In the genomic region with DNA sequence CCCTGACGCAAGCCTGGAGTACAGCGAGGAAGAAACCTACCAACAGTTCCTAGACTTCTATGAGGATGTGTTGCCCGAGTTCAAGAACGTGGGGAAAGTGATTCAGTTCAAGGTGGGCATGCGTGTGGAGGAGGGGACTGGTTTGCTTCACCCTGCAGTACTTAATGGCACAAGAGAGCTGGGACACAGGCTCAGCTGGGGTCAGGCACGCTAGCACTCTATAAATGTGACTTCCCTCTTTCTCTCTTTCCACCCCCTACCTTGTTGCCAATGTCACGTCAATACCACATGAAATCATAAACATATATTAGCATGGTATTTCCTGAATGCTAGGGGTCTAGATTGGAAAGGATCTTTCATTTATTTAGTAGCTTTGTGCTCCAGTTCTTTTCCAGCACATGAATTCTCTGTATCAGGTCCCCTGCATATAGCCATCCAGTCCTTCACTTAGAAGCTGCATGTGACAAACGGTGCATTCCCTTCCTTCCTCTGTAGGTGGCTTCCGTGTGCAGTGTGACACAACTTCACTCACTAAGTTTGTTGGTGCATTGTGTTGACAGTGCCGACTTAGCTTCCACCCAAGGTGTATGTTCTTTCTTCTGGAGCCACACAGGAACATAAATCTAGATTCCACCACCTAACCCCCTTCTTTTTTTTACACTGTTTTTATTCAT, we compare ENCODE assay signal across 9 cellular contexts. TPM values are rescaled to one million over a fixed set of nuclear protein-coding genes. Genes with fewer than 3 reads are reported as not detected.
DNase-seq lines count a peak whose midpoint lies in the region; ATAC-seq and TF ChIP-seq lines count a peak whose summit lies in the region.
"Had no signal": no experiment of that assay in that cellular context is flagged by ENCODE, and none has a peak within 500 bp of the region (broad histone marks: within the 10 kb centered on the region; RNA-seq: fewer than 3 reads in every experiment).

No MANE protein-coding gene starts in this region.

- H3K9me3 ChIP-seq in cardiac muscle cell (ENCODE audit: low read depth) = no peaks in the 10 kb centered on the region
- no peaks in the 10 kb centered on the region for H3K9me3 ChIP-seq in right atrium auricular region
- no peaks in the 10 kb centered on the region for H3K9me3 ChIP-seq in OCI-LY3 (ENCODE audit: insufficient read depth, low read length)

- ATAC-seq in HG02571 (IDR thresholded peaks at IDR 0.05; ENCODE audit: unreplicated experiment) = peak; percentile 83
- ATAC-seq in naive thymus-derived CD8-positive, alpha-beta T cell = peak; percentile 59 to 82
- ATAC-seq in GM21737 (IDR thresholded peaks at IDR 0.05; ENCODE audit: unreplicated experiment) = no peak

- H4K20me1 ChIP-seq in OCI-LY3 (ENCODE audit: insufficient read depth, low read length) = no peaks in the 10 kb centered on the region

- no peaks in the 10 kb centered on the region for H3K27me3 Mint-ChIP-seq in chondrocyte (ENCODE audit: low read depth)
- no peaks in the 10 kb centered on the region for H3K27me3 Mint-ChIP-seq in naive thymus-derived CD8-positive, alpha-beta T cell

- H3K4me1 ChIP-seq in cardiac muscle cell (ENCODE audit: low read depth) = peaks cover 19% of the 10 kb centered on the region
- no peaks in the 10 kb centered on the region for H3K4me1 ChIP-seq in right atrium auricular region
- peaks cover 9% of the 10 kb centered on the region; the same call in 1 of the 2 replicates for H3K4me1 ChIP-seq in OCI-LY3 (ENCODE audit: low read length)

- no peaks in the 10 kb centered on the region for H3K27me3 ChIP-seq in cardiac muscle cell
- H3K27me3 ChIP-seq in right atrium auricular region = no peaks in the 10 kb centered on the region
- no peaks in the 10 kb centered on the region for H3K27me3 ChIP-seq in OCI-LY3 (ENCODE audit: low read depth, low read length)

- no peak overlapping the region for H3K4me3 Mint-ChIP-seq in chondrocyte (ENCODE audit: unreplicated experiment)
- peak overlapping the region in 5 of 10 donors; percentile 4 to 43 (median 19) for H3K4me3 Mint-ChIP-seq in naive thymus-derived CD8-positive, alpha-beta T cell

- no peaks in the 10 kb centered on the region for H3K79me2 ChIP-seq in OCI-LY3 (ENCODE audit: low read length)

- H3K9ac ChIP-seq in OCI-LY3 (ENCODE audit: low read length) = no peak overlapping the region

- H3K9me3 Mint-ChIP-seq in chondrocyte (ENCODE audit: low read depth) = no peaks in the 10 kb centered on the region
- no peaks in the 10 kb centered on the region for H3K9me3 Mint-ChIP-seq in naive thymus-derived CD8-positive, alpha-beta T cell

- TF ChIP-seq CTCF in cardiac muscle cell (IDR thresholded peaks at IDR 0.05; ENCODE audit: low read depth, low read length) = peak; percentile 32
- TF ChIP-seq CTCF in right atrium auricular region (IDR thresholded peaks at IDR 0.05) = peak in 1 of 2 donors; percentile 38
- TF ChIP-seq CTCF in OCI-LY3 (IDR thresholded peaks at IDR 0.05; ENCODE audit: low read depth, low read length) = peak; percentile 54
- TF ChIP-seq CTCF in chondrocyte (IDR thresholded peaks at IDR 0.05) = peak; percentile 72

- H3K4me1 Mint-ChIP-seq in chondrocyte (ENCODE audit: low read depth) = peaks cover 12% of the 10 kb centered on the region
- H3K4me1 Mint-ChIP-seq in naive thymus-derived CD8-positive, alpha-beta T cell = peaks cover 9 to 30% (median 27%) of the 10 kb centered on the region in 4 donors

- H3K27ac ChIP-seq in cardiac muscle cell (peak overlapping the region; percentile 76), right atrium auricular region (no peak overlapping the region), OCI-LY3 (ENCODE audit: low read length) (no peak overlapping the region)
- H3K27ac ChIP-seq: epithelial cell of prostate had no signal

- no peak overlapping the region for H2AFZ ChIP-seq in OCI-LY3 (ENCODE audit: low read depth, low read length)

- H3K36me3 ChIP-seq in cardiac muscle cell (peaks cover 6% of the 10 kb centered on the region), right atrium auricular region (peaks cover 20% of the 10 kb centered on the region), OCI-LY3 (replicated peaks; ENCODE audit: low read depth, low read length) (peaks cover 22% of the 10 kb centered on the region)

- POLR2A ChIA-PET in naive thymus-derived CD8-positive, alpha-beta T cell (lab: Charles Lee) = interaction anchor here (1.0 to 2.0 kb wide), 2 partner anchors 25 to 39 kb away, joined by 4 to 6 read pairs; a partner anchor contains a TSS

- peak overlapping the region; percentile 46 for H3K27ac Mint-ChIP-seq in chondrocyte (ENCODE audit: unreplicated experiment)
- H3K27ac Mint-ChIP-seq in naive thymus-derived CD8-positive, alpha-beta T cell = peak overlapping the region in 6 of 10 donors; percentile 37 to 91 (median 62)

- DNase-seq in cardiac muscle cell (ENCODE audit: low read depth in 1 of 2, low spot score in 1 of 2) = peak; percentile 28 to 73
- no peak for DNase-seq in right atrium auricular region (ENCODE audit: low spot score)
- DNase-seq in chondrocyte (ENCODE audit: low spot score) = no peak
- DNase-seq in naive thymus-derived CD8-positive, alpha-beta T cell = peak in 3 of 10 donors; percentile 1 to 25 (median 16)
- DNase-seq in NCI-H774 (lab: John Stamatoyannopoulos, UW) = no peak

- peaks cover 30% of the 10 kb centered on the region for H3K36me3 Mint-ChIP-seq in chondrocyte (ENCODE audit: low read depth)
- H3K36me3 Mint-ChIP-seq in naive thymus-derived CD8-positive, alpha-beta T cell = peaks cover 3 to 61% (median 22%) of the 10 kb centered on the region in 3 donors

- H3K4me3 ChIP-seq in cardiac muscle cell (no peak overlapping the region), right atrium auricular region (no peak overlapping the region), OCI-LY3 (ENCODE audit: low read length) (no peak overlapping the region)

- H3K4me2 ChIP-seq in OCI-LY3 (ENCODE audit: low read length) = no peak overlapping the region

RNA-seq across cellular contexts. Expression of a gene that starts 25.6 kb away (rescaled TPM):
- total RNA-seq in cardiac muscle cell (7.9 and 10.6 TPM in 2 replicates), right atrium auricular region (1 to 10 TPM; 4.0 to 6.1 TPM), chondrocyte (12.2 to 21.4 TPM (median 13.9 TPM) in 3 replicates)
- 15.5 and 21.1 TPM in 2 replicates for polyA plus RNA-seq in cardiac muscle cell
- total RNA-seq in naive thymus-derived CD8-positive, alpha-beta T cell = 10 to 100 TPM; 22.4 to 24.9 TPM
- 10 to 100 TPM; 15.1 to 44.8 (median 27.7) TPM for polyA plus RNA-seq in naive thymus-derived CD8-positive, alpha-beta T cell

RNA-seq across cellular contexts. Expression of a gene that starts 38.7 kb away (rescaled TPM):
- total RNA-seq in cardiac muscle cell (177 and 272 TPM in 2 replicates), right atrium auricular region (100 to 1,000 TPM; 101 to 184 TPM), chondrocyte (59.1 to 72.5 TPM (median 68.4 TPM) in 3 replicates)
- 132 and 139 TPM in 2 replicates for polyA plus RNA-seq in cardiac muscle cell
- 10 to 100 TPM; 17.5 to 20.9 TPM for total RNA-seq in naive thymus-derived CD8-positive, alpha-beta T cell
- polyA plus RNA-seq in naive thymus-derived CD8-positive, alpha-beta T cell = 10 to 100 TPM; 31.2 to 47.8 (median 35.3) TPM

Comparison
In these comparisons a context has a peak if more than half of its experiments do, and no peak if none do; other contexts are left out.
1. DNase-seq: peak in cardiac muscle cell (2 of 2); none in right atrium auricular region (single experiment), chondrocyte (single experiment) and NCI-H774 (single experiment).